ENCODE assay signal across 12 cellular contexts in the genomic region with DNA sequence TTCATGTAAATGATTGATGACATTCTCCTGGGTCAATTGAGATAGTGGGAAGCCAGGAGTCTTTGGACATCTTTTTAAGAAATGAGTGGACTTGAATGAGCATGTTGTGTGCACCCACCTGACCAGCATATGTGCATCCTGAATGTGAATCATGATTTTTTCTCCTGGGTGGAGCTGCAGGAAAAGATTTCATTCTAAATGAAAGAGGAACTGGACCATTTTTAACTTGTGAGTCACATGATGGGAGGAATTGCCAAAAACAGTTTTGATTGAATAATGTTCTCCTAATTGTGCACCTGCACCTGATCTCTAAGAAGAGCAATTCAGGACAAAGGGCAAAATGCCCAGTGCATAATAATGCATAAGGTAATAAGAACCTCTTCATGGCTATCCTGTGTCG. TPM values are rescaled to one million over a fixed set of nuclear protein-coding genes. Genes with fewer than 3 reads are reported as not detected.
DNase-seq lines count a peak whose midpoint lies in the region; TF ChIP-seq lines count a peak whose summit lies in the region.
"Had no signal": no experiment of that assay in that cellular context is flagged by ENCODE, and none has a peak within 500 bp of the region (broad histone marks: within the 10 kb centered on the region; RNA-seq: fewer than 3 reads in every experiment).

No MANE protein-coding gene starts in this region.

- TF ChIP-seq CTCF in cardiac fibroblast (IDR thresholded peaks at IDR 0.05; ENCODE audit: low read depth, low read length) (no peak), sigmoid colon (IDR thresholded peaks at IDR 0.05) (no peak)

- H2AFZ ChIP-seq in GM23248, result no peak overlapping the region

- H3K36me3 ChIP-seq in GM23248 (ENCODE audit: low read depth) (no peaks in the 10 kb centered on the region), sigmoid colon (no peaks in the 10 kb centered on the region)

- in situ Hi-C loops in GM23248 (cut with MboI), result no loop called here

- no peak overlapping the region for H3K4me3 ChIP-seq in GM23248
- H3K4me3 ChIP-seq in cardiac fibroblast (replicated peaks in 1 of 2; ENCODE audit: low read depth in 2 of 2, low read length in 2 of 2), result no peak overlapping the region
- no peak overlapping the region for H3K4me3 ChIP-seq in sigmoid colon
- H3K4me3 ChIP-seq: lung had no signal

- intact Hi-C loops in sigmoid colon (cut with DNase I), result no loop called here

- peak; percentile 61 for DNase-seq in GM23248
- DNase-seq in NCI-H2029 treated with DMSO at 0.1 percent for 48 hours (lab: John Stamatoyannopoulos, UW), result peak; percentile 41
- peak; percentile 24 to 75 for DNase-seq in cardiac fibroblast (ENCODE audit: low read depth in 2 of 2)
- no peak for DNase-seq in sigmoid colon
- DNase-seq in H4 (ENCODE audit: low spot score), result no peak
- no peak for DNase-seq in nucleus accumbens (lab: John Stamatoyannopoulos, UW)
- no peak for DNase-seq in NCI-H748 (lab: John Stamatoyannopoulos, UW; ENCODE audit: unreplicated experiment)
- DNase-seq: COR-L47; H7; stimulated activated naive B cell treated with anti-CD40 and anti-IgM and Interleukin-4, amounts not matched to agents 10 μg/mL and 1 μg/mL and 100 μg/mL, for 72 hours had no signal

- H3K9ac ChIP-seq in GM23248, result no peak overlapping the region
- H3K9ac ChIP-seq: KMS-11 had no signal

- no peaks in the 10 kb centered on the region for H3K27me3 ChIP-seq in GM23248 (replicated peaks; ENCODE audit: insufficient read depth)
- H3K27me3 ChIP-seq in sigmoid colon, result no peaks in the 10 kb centered on the region

- no peak for TF ChIP-seq POLR2A in sigmoid colon (IDR thresholded peaks at IDR 0.05)

- H3K9me2 ChIP-seq in GM23248 (ENCODE audit: insufficient read depth), result no peaks in the 10 kb centered on the region

- H3K4me1 ChIP-seq in GM23248 (ENCODE audit: insufficient read depth) (peaks cover 23% of the 10 kb centered on the region), sigmoid colon (peaks cover 0 to 21% (median 5%) of the 10 kb centered on the region in 4 donors)

- no peak overlapping the region for H3K4me2 ChIP-seq in GM23248 (ENCODE audit: unreplicated experiment)
- H3K4me2 ChIP-seq: KMS-11 had no signal

- no peaks in the 10 kb centered on the region for H3K79me2 ChIP-seq in GM23248 (ENCODE audit: insufficient read depth)

- H3K27ac ChIP-seq in GM23248 (no peak overlapping the region), sigmoid colon (peak overlapping the region in 3 of 4 donors; percentile 25 to 55 (median 30))
- H3K27ac ChIP-seq: KMS-11 had no signal

- H3F3A ChIP-seq in GM23248 (ENCODE audit: insufficient read depth), result peaks cover 35% of the 10 kb centered on the region

- WGBS in GM23248 (ENCODE audit: low coverage in 1 of 2, low lambda C conversion rate in 2 of 2, missing lambda C conversion rate in 2 of 2), 2 experiments, result 97 to 100% methylated on average over 1 of the region's 1 CpG
- 41 to 70% methylated on average over 1 of the region's 1 CpG for WGBS in sigmoid colon, 2 donors

- no peaks in the 10 kb centered on the region for H3K9me3 ChIP-seq in GM23248 (ENCODE audit: low read depth)
- no peaks in the 10 kb centered on the region for H3K9me3 ChIP-seq in sigmoid colon

- H4K20me1 ChIP-seq in GM23248 (ENCODE audit: insufficient read depth), result no peaks in the 10 kb centered on the region

- no peak for TF ChIP-seq EP300 in sigmoid colon (IDR thresholded peaks at IDR 0.05)

RNA-seq across cellular contexts. Expression of a gene that starts 32.3 kb away (rescaled TPM):
- total RNA-seq in GM23248 (2014; rRNA removed; shearing (Covaris generic)), result 145 and 148 TPM in 2 replicates
- polyA plus RNA-seq in GM23248 (2016; fragmentation: Nextera tagmentation; extraction: Ambion mirVana), result 164 and 168 TPM in 2 replicates
- 10 to 100 TPM; 59.1 to 95.6 (median 82.7) TPM for total RNA-seq in sigmoid colon
- 10 to 100 TPM; 24.7 to 34.8 (median 28.9) TPM for polyA plus RNA-seq in sigmoid colon
- 184 and 217 TPM in 2 replicates for total RNA-seq in H4 (2014; rRNA removed; shearing (Covaris generic))

Comparison
In these comparisons a context has a peak if more than half of its experiments do, and no peak if none do; other contexts are left out.
1. DNase-seq: peak in GM23248 (single experiment), NCI-H2029 treated with DMSO at 0.1 percent for 48 hours (single experiment) and cardiac fibroblast (2 of 2); none in sigmoid colon (single experiment), H4 (single experiment), nucleus accumbens (0 of 56) and NCI-H748 (single experiment).